In the genomic region with DNA sequence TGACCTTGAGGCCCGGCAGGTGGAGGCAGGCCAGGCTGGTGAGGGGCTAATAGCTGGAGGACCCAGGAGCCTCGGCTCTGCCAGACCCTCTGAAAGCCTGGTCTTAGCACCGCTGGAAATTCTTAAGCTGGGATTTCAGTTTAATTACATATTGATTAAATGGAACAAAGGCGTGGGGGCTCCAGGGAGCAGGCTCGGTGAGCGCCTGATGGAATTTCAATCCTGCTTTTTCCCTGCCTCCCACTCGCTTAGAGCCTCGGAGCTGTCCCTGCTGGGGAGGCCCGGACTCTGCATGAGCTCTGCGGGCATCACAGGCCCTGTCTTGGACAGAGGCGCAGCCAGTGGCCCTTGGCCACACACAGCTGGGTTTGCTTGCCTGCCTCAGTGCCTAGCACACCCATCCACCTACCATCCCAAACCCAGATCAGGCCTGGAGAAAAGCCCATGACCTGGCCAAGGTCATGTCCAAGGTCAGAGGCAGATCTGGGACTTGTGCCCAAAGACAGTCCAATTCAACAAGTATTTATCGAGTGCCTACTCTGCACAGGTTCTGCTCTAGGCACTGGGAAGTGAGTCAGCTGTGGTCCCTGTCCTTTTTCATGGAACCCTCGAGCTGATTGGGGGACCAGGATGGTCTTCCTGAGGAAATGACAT, we compare ENCODE assay signal across 1 cellular context.
TF ChIP-seq lines count a peak whose summit lies in the region.

No MANE protein-coding gene starts in this region.

TF ChIP-seq in GM23338, 12 proteins besides CTCF, POLR2A, EP300 and RAD21:
- TF ChIP-seq ZNF462 (CRISPR knock-in tag; IDR thresholded peaks at IDR 0.05) (no peak), POLR2AphosphoS5 (IDR thresholded peaks at IDR 0.05; ENCODE audit: low read depth) (no peak), STAT1 (IDR thresholded peaks at IDR 0.05; ENCODE audit: unreplicated experiment) (no peak), EZH2phosphoT487 (IDR thresholded peaks at IDR 0.05; ENCODE audit: unreplicated experiment) (no peak), ZNF114 (CRISPR knock-in tag; IDR thresholded peaks at IDR 0.05) (no peak), EZH2 (IDR thresholded peaks at IDR 0.05; ENCODE audit: low read depth, unreplicated experiment) (no peak)
- TF ChIP-seq, protein P1, sequence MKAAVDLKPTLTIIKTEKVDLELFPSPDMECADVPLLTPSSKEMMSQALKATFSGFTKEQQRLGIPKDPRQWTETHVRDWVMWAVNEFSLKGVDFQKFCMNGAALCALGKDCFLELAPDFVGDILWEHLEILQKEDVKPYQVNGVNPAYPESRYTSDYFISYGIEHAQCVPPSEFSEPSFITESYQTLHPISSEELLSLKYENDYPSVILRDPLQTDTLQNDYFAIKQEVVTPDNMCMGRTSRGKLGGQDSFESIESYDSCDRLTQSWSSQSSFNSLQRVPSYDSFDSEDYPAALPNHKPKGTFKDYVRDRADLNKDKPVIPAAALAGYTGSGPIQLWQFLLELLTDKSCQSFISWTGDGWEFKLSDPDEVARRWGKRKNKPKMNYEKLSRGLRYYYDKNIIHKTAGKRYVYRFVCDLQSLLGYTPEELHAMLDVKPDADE (IDR thresholded peaks at IDR 0.05): no peak
